In the genomic region with DNA sequence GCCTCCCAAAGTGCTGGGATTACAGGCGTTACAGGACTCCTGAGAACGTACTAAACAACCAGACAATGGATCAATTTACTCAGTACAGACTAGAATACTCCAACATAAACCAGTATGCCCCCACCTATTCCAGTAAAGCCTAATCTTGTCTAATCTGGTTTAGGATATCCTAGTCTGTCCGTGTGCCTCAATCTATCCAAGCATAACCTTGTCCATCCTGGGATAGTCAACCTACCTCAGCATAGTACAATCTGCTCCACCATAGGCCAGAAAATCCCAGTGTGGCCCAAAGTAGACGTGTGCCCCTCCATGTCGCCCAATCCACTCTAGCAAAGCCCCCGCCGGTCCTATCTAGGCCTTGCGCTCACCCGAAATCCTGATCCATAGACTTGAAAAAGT, we compare ENCODE assay signal across 8 cellular contexts. TPM values are rescaled to one million over a fixed set of nuclear protein-coding genes. Genes with fewer than 3 reads are reported as not detected.
DNase-seq lines count a peak whose midpoint lies in the region; ATAC-seq, FAIRE-seq and TF ChIP-seq lines count a peak whose summit lies in the region.

No MANE protein-coding gene starts in this region.

- H3K4me1 ChIP-seq in Peyer's patch = peaks cover 0 to 41% (median 11%) of the 10 kb centered on the region in 4 donors
- peaks cover 32 to 87% (median 47%) of the 10 kb centered on the region in 3 donors for H3K4me1 ChIP-seq in esophagus squamous epithelium
- peaks cover 3 to 34% (median 3%) of the 10 kb centered on the region in 3 donors for H3K4me1 ChIP-seq in pancreas

- ATAC-seq in GM18519 (IDR thresholded peaks at IDR 0.05; ENCODE audit: low FRiP score, unreplicated experiment) (peak; percentile 7), pancreas (peak in 2 of 4 donors; percentile 6), GM18502 (IDR thresholded peaks at IDR 0.05; ENCODE audit: poor library complexity, unreplicated experiment) (no peak)

- H3K27me3 ChIP-seq in Peyer's patch (no peaks in the 10 kb centered on the region), esophagus squamous epithelium (no peaks in the 10 kb centered on the region), pancreas (no peaks in the 10 kb centered on the region)

- DNase-seq in Peyer's patch (no peak), esophagus squamous epithelium (lab: John Stamatoyannopoulos, UW) (no peak), pancreas (no peak), NCI-H1048 (lab: John Stamatoyannopoulos, UW) (no peak)
- DNase-seq in stimulated activated CD4-positive, alpha-beta T cell treated with anti-CD3 and anti-CD28 coated beads, Interleukin-4, amount 100 ng/mL, for 24 hours = no peak
- DNase-seq in activated CD8-positive, alpha-beta memory T cell treated with anti-CD3 and anti-CD28 coated beads for 24 hours = no peak

- 3% methylated on average over 5 of the region's 9 CpGs for WGBS in esophagus squamous epithelium, 2 donors
- 0% methylated on average over 9 of the region's 9 CpGs for WGBS in pancreas, 2 donors

- TF ChIP-seq CTCF in Peyer's patch (IDR thresholded peaks at IDR 0.05) = no peak
- no peak for TF ChIP-seq CTCF in esophagus squamous epithelium (IDR thresholded peaks at IDR 0.05)
- TF ChIP-seq CTCF in pancreas (IDR thresholded peaks at IDR 0.05) = no peak

- H3K36me3 ChIP-seq in Peyer's patch (peaks cover 0 to 41% (median 0%) of the 10 kb centered on the region in 3 donors), esophagus squamous epithelium (peaks cover 14 to 44% (median 28%) of the 10 kb centered on the region in 3 donors), pancreas (peaks cover 0 to 14% (median 9%) of the 10 kb centered on the region in 3 donors)

- H3K27ac ChIP-seq in Peyer's patch = peak overlapping the region; percentile 74 to 96 (median 90)
- H3K27ac ChIP-seq in esophagus squamous epithelium = peak overlapping the region; percentile 92 to 97 (median 94)
- peak overlapping the region; percentile 63 to 87 (median 80) for H3K27ac ChIP-seq in pancreas

- no peak for FAIRE-seq in pancreas (lab: Jason Lieb, UNC)

- TF ChIP-seq POLR2A in Peyer's patch (IDR thresholded peaks at IDR 0.05) (no peak), esophagus squamous epithelium (IDR thresholded peaks at IDR 0.05) (no peak)

- H3K9me3 ChIP-seq in Peyer's patch (no peaks in the 10 kb centered on the region), esophagus squamous epithelium (no peaks in the 10 kb centered on the region), pancreas (no peaks in the 10 kb centered on the region)

- intact Hi-C loops in esophagus squamous epithelium (cut with DNase I) (no loop called here), pancreas (cut with DNase I) (no loop called here)

- H3K4me3 ChIP-seq in Peyer's patch (peak overlapping the region; percentile 76 to 91 (median 90)), esophagus squamous epithelium (peak overlapping the region; percentile 90 to 98 (median 97)), pancreas (peak overlapping the region; percentile 59 to 92 (median 79))

RNA-seq across cellular contexts. Expression of gene DVL2, which starts 0.6 kb away (rescaled TPM):
- total RNA-seq in Peyer's patch (10 to 100 TPM; 42.1 to 61.9 (median 50.1) TPM), esophagus squamous epithelium (10 to 100 TPM; 21.4 to 58.0 (median 37.3) TPM), pancreas (10 to 100 TPM in 5 of 6 donors, 1 to 10 TPM in 1; 9.6 to 26.9 (median 13.7) TPM)
- polyA plus RNA-seq in pancreas = 10 to 100 TPM; 17.6 to 26.4 TPM

RNA-seq across cellular contexts. Expression of gene PHF23, which starts 5.6 kb away (rescaled TPM):
- total RNA-seq in Peyer's patch (10 to 100 TPM; 22.2 to 38.8 (median 35.1) TPM), esophagus squamous epithelium (10 to 100 TPM; 24.7 to 30.6 (median 27.0) TPM), pancreas (10 to 100 TPM in 4 of 6 donors, 1 to 10 TPM in 2; 7.0 to 19.8 (median 11.4) TPM)
- polyA plus RNA-seq in pancreas = 10 to 100 TPM; 11.4 to 23.3 TPM

RNA-seq across cellular contexts. Expression of gene GABARAP, which starts 8.5 kb away (rescaled TPM):
- total RNA-seq in Peyer's patch (100 to 1,000 TPM; 288 to 521 (median 367) TPM), esophagus squamous epithelium (100 to 1,000 TPM; 172 to 384 (median 197) TPM), pancreas (100 to 1,000 TPM; 231 to 346 (median 294) TPM)
- 100 to 1,000 TPM; 520 to 639 TPM for polyA plus RNA-seq in pancreas

RNA-seq across cellular contexts. Expression of gene ACADVL, which starts 14.0 kb away (rescaled TPM):
- total RNA-seq in Peyer's patch = 1,000 to 10,000 TPM; 1,292 to 4,167 (median 1,553) TPM
- 100 to 1,000 TPM; 453 to 742 (median 464) TPM for total RNA-seq in esophagus squamous epithelium
- total RNA-seq in pancreas = 100 to 1,000 TPM; 447 to 715 (median 568) TPM
- polyA plus RNA-seq in pancreas = 1,000 to 10,000 TPM; 2,446 to 3,251 TPM

RNA-seq across cellular contexts. Expression of gene DLG4, which starts 14.1 kb away (rescaled TPM):
- 10 to 100 TPM in 2 of 4 donors, 1 to 10 TPM in 2; 2.6 to 15.7 (median 9.4) TPM for total RNA-seq in Peyer's patch
- 10 to 100 TPM in 1 of 4 donors, 1 to 10 TPM in 3; 2.6 to 13.9 (median 6.0) TPM for total RNA-seq in esophagus squamous epithelium
- total RNA-seq in pancreas = 10 to 100 TPM in 1 of 6 donors, 1 to 10 TPM in 5; 2.8 to 11.3 (median 5.0) TPM
- polyA plus RNA-seq in pancreas = 10 to 100 TPM; 16.1 to 19.8 TPM
